In the genomic region with DNA sequence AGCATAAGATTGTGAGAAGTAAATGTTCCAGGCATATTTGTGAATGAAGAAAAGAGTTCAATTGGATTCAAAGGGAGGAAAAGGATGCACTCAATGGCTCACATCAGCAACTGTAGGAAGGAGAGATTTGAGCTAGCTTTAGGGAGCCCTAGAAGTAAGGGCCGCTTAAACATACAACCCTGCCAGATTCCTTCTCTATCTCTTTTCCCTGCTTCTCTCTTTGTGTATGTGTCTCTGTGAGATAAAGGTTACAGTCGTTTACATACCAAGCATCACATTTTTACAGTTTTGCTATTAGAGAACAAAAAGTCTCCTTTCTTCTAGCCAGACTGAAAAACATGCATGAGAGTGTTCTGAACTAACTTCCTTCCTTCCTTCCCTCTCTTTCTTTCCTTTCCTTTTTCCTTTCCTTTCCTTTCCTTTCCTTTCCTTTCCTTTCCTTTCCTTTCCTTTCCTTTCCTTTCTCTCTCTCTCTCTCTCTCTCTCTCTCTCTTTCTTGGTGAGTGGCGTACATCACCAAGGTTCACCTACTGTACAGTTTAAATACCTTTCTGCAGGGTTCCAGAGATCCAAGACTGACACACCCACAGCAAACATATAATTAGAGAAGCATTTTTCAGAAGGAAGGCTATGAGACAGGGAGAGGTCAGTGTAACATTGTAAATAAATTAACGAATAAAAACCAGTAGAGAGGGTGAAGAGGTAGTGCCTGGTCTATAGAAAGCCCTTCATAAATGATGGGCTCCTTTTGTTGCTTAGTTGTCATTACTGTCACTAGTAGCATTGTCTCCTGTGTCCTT, we compare ENCODE assay signal across 17 cellular contexts.
"Had no signal": no experiment of that assay in that cellular context is flagged by ENCODE, and none has a peak within 500 bp of the region (broad histone marks: within the 10 kb centered on the region; RNA-seq: fewer than 3 reads in every experiment).

No MANE protein-coding gene starts in this region.

- H3K9me3 ChIP-seq: gastroesophageal sphincter, lower lobe of right lung, neutrophil, upper lobe of right lung had no signal

- H3K27me3 ChIP-seq: gastroesophageal sphincter, neutrophil, upper lobe of right lung had no signal

- H3K36me3 Mint-ChIP-seq: naive thymus-derived CD4-positive, alpha-beta T cell; stimulated activated memory B cell treated with anti-CD40 and anti-IgM and Interleukin-4, amounts not matched to agents 10 μg/mL and 1 μg/mL and 100 μg/mL, for 72 hours; T-cell; WTC11 had no signal

- H3K4me1 ChIP-seq: lower lobe of right lung, upper lobe of right lung had no signal

- H3K4me3 ChIP-seq: coronary artery, gastroesophageal sphincter, lower lobe of right lung, upper lobe of right lung had no signal

- H3K36me3 ChIP-seq: gastroesophageal sphincter, lower lobe of right lung, neutrophil, upper lobe of right lung had no signal

- H3K4me1 Mint-ChIP-seq: naive thymus-derived CD4-positive, alpha-beta T cell; stimulated activated memory B cell treated with anti-CD40 and anti-IgM and Interleukin-4, amounts not matched to agents 10 μg/mL and 1 μg/mL and 100 μg/mL, for 72 hours; T-cell had no signal

- H3K9me3 Mint-ChIP-seq: naive thymus-derived CD4-positive, alpha-beta T cell; stimulated activated memory B cell treated with anti-CD40 and anti-IgM and Interleukin-4, amounts not matched to agents 10 μg/mL and 1 μg/mL and 100 μg/mL, for 72 hours; T-cell; WTC11 had no signal

- H3K27ac ChIP-seq: coronary artery, epithelial cell of prostate, gastroesophageal sphincter, lower lobe of right lung, neutrophil, upper lobe of right lung had no signal

- H3K4me3 Mint-ChIP-seq: naive thymus-derived CD4-positive, alpha-beta T cell; stimulated activated memory B cell treated with anti-CD40 and anti-IgM and Interleukin-4, amounts not matched to agents 10 μg/mL and 1 μg/mL and 100 μg/mL, for 72 hours; T-cell; WTC11 had no signal

- DNase-seq: activated CD4-positive, alpha-beta T cell treated with anti-CD3 and anti-CD28 coated beads for 48 hours; activated naive CD4-positive, alpha-beta T cell treated with Interleukin-2 at 50 U/mL for 16 hours; caudate nucleus; effector CD8-positive, alpha-beta T cell; lower lobe of right lung; naive thymus-derived CD4-positive, alpha-beta T cell; posterior cingulate gyrus; substantia nigra; T-cell; T1000; upper lobe of right lung had no signal

- H3K27ac Mint-ChIP-seq: naive thymus-derived CD4-positive, alpha-beta T cell; stimulated activated memory B cell treated with anti-CD40 and anti-IgM and Interleukin-4, amounts not matched to agents 10 μg/mL and 1 μg/mL and 100 μg/mL, for 72 hours; T-cell; WTC11 had no signal
